ENCODE assay signal across 2 cellular contexts in genomic region chr3:8052599-8053185, GRCh38.
TF ChIP-seq lines count a peak whose summit lies in the region.

No MANE protein-coding gene starts in this region.

TF ChIP-seq in SK-N-SH treated with all-trans-retinoic acid at 6 μM for 48 hours, 23 proteins besides CTCF, POLR2A, EP300 and RAD21 (continued from another document):
- TF ChIP-seq PATZ1 (CRISPR knock-in tag; IDR thresholded peaks at IDR 0.05; ENCODE audit: borderline replicate concordance) (no peak), TSHZ2 (CRISPR knock-in tag; IDR thresholded peaks at IDR 0.05) (0 out of 2 replicates have a peak, but pooled peaks have one; percentile 15)

TF ChIP-seq in SK-N-SH, 30 proteins besides CTCF, POLR2A, EP300 and RAD21 (continued from another document):
- TF ChIP-seq USF1 (IDR thresholded peaks at IDR 0.05; ENCODE audit: borderline replicate concordance, low read depth), result no peak
- TF ChIP-seq GABPA (IDR thresholded peaks at IDR 0.05; ENCODE audit: low read depth), result no peak
- no peak for TF ChIP-seq YY1 (IDR thresholded peaks at IDR 0.05; ENCODE audit: low read depth)
- no peak for TF ChIP-seq FOSL2 (IDR thresholded peaks at IDR 0.05; ENCODE audit: borderline replicate concordance, low read depth)
- no peak for TF ChIP-seq CHD2 (IDR thresholded peaks at IDR 0.05; ENCODE audit: low read length, partially characterized antibody)
- TF ChIP-seq RXRA (IDR thresholded peaks at IDR 0.05; ENCODE audit: borderline replicate concordance, low read depth), result no peak
- no peak for TF ChIP-seq FOXJ3 (CRISPR knock-in tag; IDR thresholded peaks at IDR 0.05)
- no peak for TF ChIP-seq REST (IDR thresholded peaks at IDR 0.05; ENCODE audit: low read depth, low read length)
- no peak for TF ChIP-seq TEAD4 (IDR thresholded peaks at IDR 0.05; ENCODE audit: borderline replicate concordance, insufficient read depth)
TF ChIP-seq in SK-N-SH: peak in this region for 0.
